19 cellular contexts compared by ENCODE assay signal in genomic region chr5:157383151-157383810, GRCh38.
DNase-seq lines count a peak whose midpoint lies in the region; ATAC-seq and TF ChIP-seq lines count a peak whose summit lies in the region.
"Had no signal": no experiment of that assay in that cellular context is flagged by ENCODE, and none has a peak within 500 bp of the region (broad histone marks: within the 10 kb centered on the region; RNA-seq: fewer than 3 reads in every experiment).

No MANE protein-coding gene starts in this region.

- DNase-seq in activated naive CD4-positive, alpha-beta T cell treated with anti-CD3 and anti-CD28 coated beads for 36 hours, result no peak
- no peak for DNase-seq in activated naive CD4-positive, alpha-beta T cell (lab: John Stamatoyannopoulos, UW)
- DNase-seq in brain microvascular endothelial cell (no peak), GM13977 (ENCODE audit: low spot score) (no peak)
- DNase-seq: activated CD4-positive, alpha-beta T cell treated with anti-CD3 and anti-CD28 coated beads for 36 hours; activated CD8-positive, alpha-beta memory T cell treated with anti-CD3 and anti-CD28 coated beads, Interleukin-2, amount 50 U/mL, for 48 hours; CD4-positive, CD25-positive, alpha-beta regulatory T cell; cortex of kidney; DMS79; erythroblast; NCI-H187; SIG-M5; stimulated activated CD4-positive, alpha-beta T cell treated with anti-CD3 and anti-CD28 coated beads, Interleukin-4, amount 100 ng/mL, for 24 hours; T1000; upper lobe of left lung had no signal

- intact Hi-C loops in activated naive CD4-positive, alpha-beta T cell treated with anti-CD3 and anti-CD28 coated beads for 36 hours (cut with micrococcal nuclease), result no loop called here

- H3K4me1 Mint-ChIP-seq in activated naive CD4-positive, alpha-beta T cell treated with anti-CD3 and anti-CD28 coated beads for 36 hours (ENCODE audit: low read depth), result no peaks in the 10 kb centered on the region

- H3K9me3 ChIP-seq in mucosa of rectum (ENCODE audit: control insufficient read depth in 2 of 2, low read length in 2 of 2), result no peaks in the 10 kb centered on the region
- H3K9me3 ChIP-seq in stomach smooth muscle (ENCODE audit: control insufficient read depth in 2 of 2, low read length in 2 of 2), result no peaks in the 10 kb centered on the region
- H3K9me3 ChIP-seq: upper lobe of left lung had no signal

- H3K4me1 ChIP-seq in mucosa of rectum (ENCODE audit: control insufficient read depth in 2 of 2, insufficient read depth in 2 of 2, low read length in 2 of 2), result peaks cover 0 to 2% of the 10 kb centered on the region in 2 donors
- peaks cover 63% of the 10 kb centered on the region for H3K4me1 ChIP-seq in stomach smooth muscle (ENCODE audit: control insufficient read depth, insufficient read depth, low read length)
- H3K4me1 ChIP-seq: upper lobe of left lung had no signal

- H3K36me3 ChIP-seq in brain microvascular endothelial cell (replicated peaks), result no peaks in the 10 kb centered on the region
- peaks cover 2 to 3% of the 10 kb centered on the region in 2 donors for H3K36me3 ChIP-seq in mucosa of rectum (ENCODE audit: control insufficient read depth in 2 of 2, insufficient read depth in 2 of 2, low read length in 2 of 2)
- H3K36me3 ChIP-seq in stomach smooth muscle (ENCODE audit: control insufficient read depth in 2 of 2, insufficient read depth in 2 of 2, low read length in 2 of 2), result no peaks in the 10 kb centered on the region

- ATAC-seq in HG02678 (IDR thresholded peaks at IDR 0.05; ENCODE audit: unreplicated experiment) (no peak), HG03045 (IDR thresholded peaks at IDR 0.05; ENCODE audit: unreplicated experiment) (no peak)
- ATAC-seq: activated CD4-positive, alpha-beta T cell treated with anti-CD3 and anti-CD28 coated beads for 36 hours had no signal

- H3K36me3 Mint-ChIP-seq in activated naive CD4-positive, alpha-beta T cell treated with anti-CD3 and anti-CD28 coated beads for 36 hours (ENCODE audit: low read depth), result peaks cover 42% of the 10 kb centered on the region

- CTCF ChIA-PET in activated naive CD4-positive, alpha-beta T cell treated with anti-CD3 and anti-CD28 coated beads for 36 hours (lab: Charles Lee), result no interaction called here

- no peaks in the 10 kb centered on the region for H3K27me3 ChIP-seq in brain microvascular endothelial cell (replicated peaks)
- no peaks in the 10 kb centered on the region for H3K27me3 ChIP-seq in mucosa of rectum (ENCODE audit: control insufficient read depth in 2 of 2, insufficient read depth in 2 of 2, low read length in 2 of 2)
- no peaks in the 10 kb centered on the region for H3K27me3 ChIP-seq in stomach smooth muscle (ENCODE audit: control insufficient read depth in 1 of 2, insufficient read depth in 2 of 2, low read length in 2 of 2)
- H3K27me3 ChIP-seq: upper lobe of left lung had no signal

- no peak overlapping the region for H3K4me3 Mint-ChIP-seq in activated naive CD4-positive, alpha-beta T cell treated with anti-CD3 and anti-CD28 coated beads for 36 hours
- H3K4me3 Mint-ChIP-seq: activated CD4-positive, alpha-beta T cell treated with anti-CD3 and anti-CD28 coated beads for 36 hours had no signal

- in situ Hi-C loops in brain microvascular endothelial cell (cut with HindIII; ENCODE audit: low pct_ligation_motif_present, low sequenced_read_pairs), result no loop called here
- in situ Hi-C loops in GM13977 (cut with MboI; ENCODE audit: low pct_unique_long_range_greater_than_20kb, low sequenced_read_pairs, unreplicated experiment), result no loop called here

- H3K9me3 Mint-ChIP-seq in activated naive CD4-positive, alpha-beta T cell treated with anti-CD3 and anti-CD28 coated beads for 36 hours, result no peaks in the 10 kb centered on the region
- H3K9me3 Mint-ChIP-seq: CD4-positive, CD25-positive, alpha-beta regulatory T cell had no signal

- no peak overlapping the region for H3K9ac ChIP-seq in mucosa of rectum (ENCODE audit: low read depth in 1 of 2, low read length in 2 of 2)
- peak overlapping the region; percentile 22 to 70 for H3K9ac ChIP-seq in stomach smooth muscle (ENCODE audit: low read length in 2 of 2)

- H3K27me3 Mint-ChIP-seq in activated naive CD4-positive, alpha-beta T cell treated with anti-CD3 and anti-CD28 coated beads for 36 hours (ENCODE audit: low read depth), result no peaks in the 10 kb centered on the region
- H3K27me3 Mint-ChIP-seq: activated CD4-positive, alpha-beta T cell treated with anti-CD3 and anti-CD28 coated beads for 36 hours; CD4-positive, CD25-positive, alpha-beta regulatory T cell had no signal

- H3K4me3 ChIP-seq in brain microvascular endothelial cell (ENCODE audit: low read depth, low read length) (no peak overlapping the region), mucosa of rectum (ENCODE audit: low read length in 2 of 2) (no peak overlapping the region), stomach smooth muscle (ENCODE audit: low read length in 2 of 2) (peak overlapping the region in 1 of 2 donors; percentile 30)
- H3K4me3 ChIP-seq: upper lobe of left lung had no signal

- no peak for TF ChIP-seq CTCF in brain microvascular endothelial cell (IDR thresholded peaks at IDR 0.05; ENCODE audit: low read depth, low read length, missing control alignments)
- no peak for TF ChIP-seq CTCF in GM13977 (IDR thresholded peaks at IDR 0.05; ENCODE audit: extremely low read depth, insufficient read depth, missing control alignments)

- peak overlapping the region; percentile 6 for H3K27ac Mint-ChIP-seq in activated naive CD4-positive, alpha-beta T cell treated with anti-CD3 and anti-CD28 coated beads for 36 hours

- H3K27ac ChIP-seq in brain microvascular endothelial cell, result peak overlapping the region; percentile 99
- H3K27ac ChIP-seq in mucosa of rectum (ENCODE audit: low read depth in 2 of 2, low read length in 2 of 2), result peak overlapping the region; percentile 45 to 55
- H3K27ac ChIP-seq in stomach smooth muscle (ENCODE audit: low read length), result peak overlapping the region; percentile 93
- H3K27ac ChIP-seq: upper lobe of left lung had no signal

Comparison
In these comparisons a context has a peak if more than half of its experiments do, and no peak if none do; other contexts are left out.
1. H3K9ac ChIP-seq: peak in stomach smooth muscle (2 of 2); none in mucosa of rectum (0 of 2).
2. Peak in every context shown above with its lines, with median percentiles within 50 percentile points of each other: H3K27ac ChIP-seq.